ENCODE assay signal across 1 cellular context in genomic region chr12:93563807-93564538, GRCh38.
TF ChIP-seq lines count a peak whose summit lies in the region.

No MANE protein-coding gene starts in this region.

TF ChIP-seq in HepG2, 621 proteins besides CTCF, POLR2A, EP300 and RAD21 (continues in another document):
- peak; percentile 53; the same call in 1 of the 2 replicates for TF ChIP-seq ZMYM3 (CRISPR knock-in tag; IDR thresholded peaks at IDR 0.05)
- TF ChIP-seq FOXK2 (IDR thresholded peaks at IDR 0.05), result peak; percentile 50; the same call in 1 of the 2 replicates
- peak; percentile 80; the same call in 1 of the 2 replicates for TF ChIP-seq MEF2D (CRISPR knock-in tag; IDR thresholded peaks at IDR 0.05)
- TF ChIP-seq ZMAT3 (CRISPR knock-in tag; conservative IDR thresholded peaks at IDR 0.05), result 0 out of 2 replicates have a peak, but pooled peaks have one; percentile 64
- TF ChIP-seq TARDBP (CRISPR knock-in tag; IDR thresholded peaks at IDR 0.05), result peak; percentile 85
- TF ChIP-seq MYPOP (CRISPR knock-in tag; IDR thresholded peaks at IDR 0.05), result peak; percentile 77; the same call in 1 of the 2 replicates
- TF ChIP-seq ZGPAT (CRISPR knock-in tag; IDR thresholded peaks at IDR 0.05), result peak; percentile 94
- no peak for TF ChIP-seq ZNF225 (CRISPR knock-in tag; IDR thresholded peaks at IDR 0.05)
- peak; percentile 83 for TF ChIP-seq PHF5A (CRISPR knock-in tag; IDR thresholded peaks at IDR 0.05; ENCODE audit: low read depth, unreplicated experiment)
- no peak for TF ChIP-seq PTBP1 (IDR thresholded peaks at IDR 0.05; ENCODE audit: low read depth, low read length, poor library complexity, severe bottlenecking)
- TF ChIP-seq MLLT10 (CRISPR knock-in tag; IDR thresholded peaks at IDR 0.05), result no peak
- peak; percentile 93; the same call in 1 of the 2 replicates for TF ChIP-seq ZSCAN9 (CRISPR knock-in tag; IDR thresholded peaks at IDR 0.05; ENCODE audit: borderline replicate concordance)
- TF ChIP-seq ZBTB33 (CRISPR knock-in tag; IDR thresholded peaks at IDR 0.05), result peak; percentile 58; the same call in 1 of the 2 replicates
- peak; percentile 55 for TF ChIP-seq ATF7 (IDR thresholded peaks at IDR 0.05)
- no peak; the same call in 1 of the 2 replicates for TF ChIP-seq ATF7 (CRISPR knock-in tag; IDR thresholded peaks at IDR 0.05)
- TF ChIP-seq, protein P1, sequence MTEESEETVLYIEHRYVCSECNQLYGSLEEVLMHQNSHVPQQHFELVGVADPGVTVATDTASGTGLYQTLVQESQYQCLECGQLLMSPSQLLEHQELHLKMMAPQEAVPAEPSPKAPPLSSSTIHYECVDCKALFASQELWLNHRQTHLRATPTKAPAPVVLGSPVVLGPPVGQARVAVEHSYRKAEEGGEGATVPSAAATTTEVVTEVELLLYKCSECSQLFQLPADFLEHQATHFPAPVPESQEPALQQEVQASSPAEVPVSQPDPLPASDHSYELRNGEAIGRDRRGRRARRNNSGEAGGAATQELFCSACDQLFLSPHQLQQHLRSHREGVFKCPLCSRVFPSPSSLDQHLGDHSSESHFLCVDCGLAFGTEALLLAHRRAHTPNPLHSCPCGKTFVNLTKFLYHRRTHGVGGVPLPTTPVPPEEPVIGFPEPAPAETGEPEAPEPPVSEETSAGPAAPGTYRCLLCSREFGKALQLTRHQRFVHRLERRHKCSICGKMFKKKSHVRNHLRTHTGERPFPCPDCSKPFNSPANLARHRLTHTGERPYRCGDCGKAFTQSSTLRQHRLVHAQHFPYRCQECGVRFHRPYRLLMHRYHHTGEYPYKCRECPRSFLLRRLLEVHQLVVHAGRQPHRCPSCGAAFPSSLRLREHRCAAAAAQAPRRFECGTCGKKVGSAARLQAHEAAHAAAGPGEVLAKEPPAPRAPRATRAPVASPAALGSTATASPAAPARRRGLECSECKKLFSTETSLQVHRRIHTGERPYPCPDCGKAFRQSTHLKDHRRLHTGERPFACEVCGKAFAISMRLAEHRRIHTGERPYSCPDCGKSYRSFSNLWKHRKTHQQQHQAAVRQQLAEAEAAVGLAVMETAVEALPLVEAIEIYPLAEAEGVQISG (CRISPR knock-in tag; IDR thresholded peaks at IDR 0.05), result peak; percentile 57; the same call in 1 of the 2 replicates
- 0 out of 2 replicates have a peak, but pooled peaks have one; percentile 35 for TF ChIP-seq KMT2A (CRISPR knock-in tag; IDR thresholded peaks at IDR 0.05)
- TF ChIP-seq ZNF605 (CRISPR knock-in tag; IDR thresholded peaks at IDR 0.05), result peak; percentile 48; the same call in 1 of the 2 replicates
- TF ChIP-seq MNT (IDR thresholded peaks at IDR 0.05), result no peak
- peak; percentile 89 for TF ChIP-seq SAP130 (CRISPR knock-in tag; IDR thresholded peaks at IDR 0.05; ENCODE audit: low read depth)
- TF ChIP-seq, protein P2, sequence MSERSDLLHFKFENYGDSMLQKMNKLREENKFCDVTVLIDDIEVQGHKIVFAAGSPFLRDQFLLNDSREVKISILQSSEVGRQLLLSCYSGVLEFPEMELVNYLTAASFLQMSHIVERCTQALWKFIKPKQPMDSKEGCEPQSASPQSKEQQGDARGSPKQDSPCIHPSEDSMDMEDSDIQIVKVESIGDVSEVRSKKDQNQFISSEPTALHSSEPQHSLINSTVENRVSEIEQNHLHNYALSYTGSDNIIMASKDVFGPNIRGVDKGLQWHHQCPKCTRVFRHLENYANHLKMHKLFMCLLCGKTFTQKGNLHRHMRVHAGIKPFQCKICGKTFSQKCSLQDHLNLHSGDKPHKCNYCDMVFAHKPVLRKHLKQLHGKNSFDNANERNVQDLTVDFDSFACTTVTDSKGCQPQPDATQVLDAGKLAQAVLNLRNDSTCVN (CRISPR knock-in tag; IDR thresholded peaks at IDR 0.05; ENCODE audit: borderline replicate concordance), result no peak
- no peak for TF ChIP-seq RORA (CRISPR knock-in tag; IDR thresholded peaks at IDR 0.05)
- TF ChIP-seq KDM1A (CRISPR knock-in tag; IDR thresholded peaks at IDR 0.05), result peak; percentile 63; the same call in 1 of the 2 replicates
- TF ChIP-seq BCL6 (CRISPR knock-in tag; IDR thresholded peaks at IDR 0.05), result peak; percentile 99
- no peak for TF ChIP-seq BORCS8-MEF2B (CRISPR knock-in tag; IDR thresholded peaks at IDR 0.05)
- TF ChIP-seq, protein P3, sequence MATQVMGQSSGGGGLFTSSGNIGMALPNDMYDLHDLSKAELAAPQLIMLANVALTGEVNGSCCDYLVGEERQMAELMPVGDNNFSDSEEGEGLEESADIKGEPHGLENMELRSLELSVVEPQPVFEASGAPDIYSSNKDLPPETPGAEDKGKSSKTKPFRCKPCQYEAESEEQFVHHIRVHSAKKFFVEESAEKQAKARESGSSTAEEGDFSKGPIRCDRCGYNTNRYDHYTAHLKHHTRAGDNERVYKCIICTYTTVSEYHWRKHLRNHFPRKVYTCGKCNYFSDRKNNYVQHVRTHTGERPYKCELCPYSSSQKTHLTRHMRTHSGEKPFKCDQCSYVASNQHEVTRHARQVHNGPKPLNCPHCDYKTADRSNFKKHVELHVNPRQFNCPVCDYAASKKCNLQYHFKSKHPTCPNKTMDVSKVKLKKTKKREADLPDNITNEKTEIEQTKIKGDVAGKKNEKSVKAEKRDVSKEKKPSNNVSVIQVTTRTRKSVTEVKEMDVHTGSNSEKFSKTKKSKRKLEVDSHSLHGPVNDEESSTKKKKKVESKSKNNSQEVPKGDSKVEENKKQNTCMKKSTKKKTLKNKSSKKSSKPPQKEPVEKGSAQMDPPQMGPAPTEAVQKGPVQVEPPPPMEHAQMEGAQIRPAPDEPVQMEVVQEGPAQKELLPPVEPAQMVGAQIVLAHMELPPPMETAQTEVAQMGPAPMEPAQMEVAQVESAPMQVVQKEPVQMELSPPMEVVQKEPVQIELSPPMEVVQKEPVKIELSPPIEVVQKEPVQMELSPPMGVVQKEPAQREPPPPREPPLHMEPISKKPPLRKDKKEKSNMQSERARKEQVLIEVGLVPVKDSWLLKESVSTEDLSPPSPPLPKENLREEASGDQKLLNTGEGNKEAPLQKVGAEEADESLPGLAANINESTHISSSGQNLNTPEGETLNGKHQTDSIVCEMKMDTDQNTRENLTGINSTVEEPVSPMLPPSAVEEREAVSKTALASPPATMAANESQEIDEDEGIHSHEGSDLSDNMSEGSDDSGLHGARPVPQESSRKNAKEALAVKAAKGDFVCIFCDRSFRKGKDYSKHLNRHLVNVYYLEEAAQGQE (IDR thresholded peaks at IDR 0.05; ENCODE audit: borderline replicate concordance in 1 of 2, low read depth in 1 of 2, low read length in 2 of 2), result peak in 1 of 2 experiments; percentile 62; a peak in 1 of 4 replicates
- no peak for TF ChIP-seq RFX1 (IDR thresholded peaks at IDR 0.05)
- TF ChIP-seq GATA4 (IDR thresholded peaks at IDR 0.05; ENCODE audit: borderline replicate concordance, low read depth), result peak; percentile 77; the same call in 1 of the 2 replicates
- no peak for TF ChIP-seq CHCHD3 (CRISPR knock-in tag; IDR thresholded peaks at IDR 0.05)
- 0 out of 2 replicates have a peak, but pooled peaks have one; percentile 70 for TF ChIP-seq RNF2 (conservative IDR thresholded peaks at IDR 0.05; ENCODE audit: low read depth)
- TF ChIP-seq, protein P4, sequence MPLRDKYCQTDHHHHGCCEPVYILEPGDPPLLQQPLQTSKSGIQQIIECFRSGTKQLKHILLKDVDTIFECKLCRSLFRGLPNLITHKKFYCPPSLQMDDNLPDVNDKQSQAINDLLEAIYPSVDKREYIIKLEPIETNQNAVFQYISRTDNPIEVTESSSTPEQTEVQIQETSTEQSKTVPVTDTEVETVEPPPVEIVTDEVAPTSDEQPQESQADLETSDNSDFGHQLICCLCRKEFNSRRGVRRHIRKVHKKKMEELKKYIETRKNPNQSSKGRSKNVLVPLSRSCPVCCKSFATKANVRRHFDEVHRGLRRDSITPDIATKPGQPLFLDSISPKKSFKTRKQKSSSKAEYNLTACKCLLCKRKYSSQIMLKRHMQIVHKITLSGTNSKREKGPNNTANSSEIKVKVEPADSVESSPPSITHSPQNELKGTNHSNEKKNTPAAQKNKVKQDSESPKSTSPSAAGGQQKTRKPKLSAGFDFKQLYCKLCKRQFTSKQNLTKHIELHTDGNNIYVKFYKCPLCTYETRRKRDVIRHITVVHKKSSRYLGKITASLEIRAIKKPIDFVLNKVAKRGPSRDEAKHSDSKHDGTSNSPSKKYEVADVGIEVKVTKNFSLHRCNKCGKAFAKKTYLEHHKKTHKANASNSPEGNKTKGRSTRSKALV (CRISPR knock-in tag; IDR thresholded peaks at IDR 0.05), result peak; percentile 67; the same call in 1 of the 2 replicates
- TF ChIP-seq EEA1 (CRISPR knock-in tag; IDR thresholded peaks at IDR 0.05; ENCODE audit: borderline replicate concordance), result no peak
- peak; percentile 75; the same call in 1 of the 2 replicates for TF ChIP-seq ZNF644 (CRISPR knock-in tag; IDR thresholded peaks at IDR 0.05; ENCODE audit: low read depth)
- TF ChIP-seq ZNF720 (CRISPR knock-in tag; IDR thresholded peaks at IDR 0.05), result no peak
- peak; percentile 86; the same call in 1 of the 2 replicates for TF ChIP-seq SP140L (CRISPR knock-in tag; IDR thresholded peaks at IDR 0.05; ENCODE audit: borderline replicate concordance)
- peak; percentile 98 for TF ChIP-seq TEAD3 (CRISPR knock-in tag; optimal IDR thresholded peaks at IDR 0.05; ENCODE audit: borderline replicate concordance)
- TF ChIP-seq ZNF296 (CRISPR knock-in tag; conservative IDR thresholded peaks at IDR 0.05), result no peak
- no peak for TF ChIP-seq PRPF4 (IDR thresholded peaks at IDR 0.05; ENCODE audit: low read depth, low read length, poor library complexity, severe bottlenecking)
- peak; percentile 87; the same call in 1 of the 2 replicates for TF ChIP-seq ZNF878 (CRISPR knock-in tag; IDR thresholded peaks at IDR 0.05)
- peak; percentile 82 for TF ChIP-seq ATF2 (CRISPR knock-in tag; IDR thresholded peaks at IDR 0.05)
